In genomic region chr3:187616307-187616939, GRCh38 we compare ENCODE assay signal across 8 cellular contexts. TPM values are rescaled to one million over a fixed set of nuclear protein-coding genes. Genes with fewer than 3 reads are reported as not detected.
A peak's percentile ranks its signal among the peaks of the same experiment; 100 is the strongest.
DNase-seq lines count a peak whose midpoint lies in the region; ATAC-seq and TF ChIP-seq lines count a peak whose summit lies in the region.

No MANE protein-coding gene starts in this region.

- H3K4me1 Mint-ChIP-seq in activated CD8-positive, alpha-beta T cell treated with anti-CD3 and anti-CD28 coated beads, Interleukin-2, amount 10 ng/mL, durations not matched to agents 7 days and 5 days (ENCODE audit: low read depth) = peaks cover 7% of the 10 kb centered on the region
- H3K4me1 Mint-ChIP-seq in nephron progenitor cell = peaks cover 42% of the 10 kb centered on the region

- WGBS in upper lobe of left lung, 2 donors = 52 to 56% methylated on average over 4 of the region's 4 CpGs

- no peaks in the 10 kb centered on the region for H3K36me3 ChIP-seq in upper lobe of left lung

- TF ChIP-seq CTCF in nephron progenitor cell (IDR thresholded peaks at IDR 0.05) = peak; percentile 74
- TF ChIP-seq CTCF in upper lobe of left lung (IDR thresholded peaks at IDR 0.05) = peak; percentile 20 to 64 (median 58)

- DNase-seq in NCI-H748 (lab: John Stamatoyannopoulos, UW; ENCODE audit: unreplicated experiment) = peak; percentile 34
- DNase-seq in NCI-H748 treated with DMSO at 0.1 percent for 48 hours (lab: John Stamatoyannopoulos, UW) = no peak
- DNase-seq in NCI-H69 (lab: John Stamatoyannopoulos, UW) = peak; percentile 49
- peak; percentile 74 for DNase-seq in activated CD8-positive, alpha-beta T cell treated with anti-CD3 and anti-CD28 coated beads, Interleukin-2, amount 10 ng/mL, durations not matched to agents 7 days and 5 days
- peak; percentile 55 to 70 for DNase-seq in erythroblast (lab: John Stamatoyannopoulos, UW)
- peak; percentile 61 for DNase-seq in nephron progenitor cell
- peak in 1 of 2 donors; percentile 47 for DNase-seq in upper lobe of left lung

- no peak overlapping the region for H3K4me3 ChIP-seq in upper lobe of left lung

- no peaks in the 10 kb centered on the region for H3K9me3 ChIP-seq in upper lobe of left lung

- H3K27ac Mint-ChIP-seq in activated CD8-positive, alpha-beta T cell treated with anti-CD3 and anti-CD28 coated beads, Interleukin-2, amount 10 ng/mL, durations not matched to agents 7 days and 5 days = no peak overlapping the region
- no peak overlapping the region for H3K27ac Mint-ChIP-seq in nephron progenitor cell

- H3K36me3 Mint-ChIP-seq in activated CD8-positive, alpha-beta T cell treated with anti-CD3 and anti-CD28 coated beads, Interleukin-2, amount 10 ng/mL, durations not matched to agents 7 days and 5 days (ENCODE audit: low read depth) = no peaks in the 10 kb centered on the region
- no peaks in the 10 kb centered on the region for H3K36me3 Mint-ChIP-seq in nephron progenitor cell (ENCODE audit: low read depth)

- no peak overlapping the region for H3K27ac ChIP-seq in upper lobe of left lung

- ATAC-seq in HG03196 (IDR thresholded peaks at IDR 0.05; ENCODE audit: unreplicated experiment) (peak; percentile 64), upper lobe of left lung (ENCODE audit: low FRiP score in 2 of 2) (peak in 1 of 2 donors; percentile 69)
- peak; percentile 74 for ATAC-seq in activated CD8-positive, alpha-beta T cell treated with anti-CD3 and anti-CD28 coated beads, Interleukin-2, amount 10 ng/mL, durations not matched to agents 7 days and 5 days

- peaks cover 19% of the 10 kb centered on the region for H3K27me3 Mint-ChIP-seq in activated CD8-positive, alpha-beta T cell treated with anti-CD3 and anti-CD28 coated beads, Interleukin-2, amount 10 ng/mL, durations not matched to agents 7 days and 5 days (ENCODE audit: low read depth)
- no peaks in the 10 kb centered on the region for H3K27me3 Mint-ChIP-seq in nephron progenitor cell (ENCODE audit: low read depth, poor library complexity)

- no peak for TF ChIP-seq EP300 in upper lobe of left lung (IDR thresholded peaks at IDR 0.05)

- H3K9me3 Mint-ChIP-seq in activated CD8-positive, alpha-beta T cell treated with anti-CD3 and anti-CD28 coated beads, Interleukin-2, amount 10 ng/mL, durations not matched to agents 7 days and 5 days (ENCODE audit: insufficient read depth) = no peaks in the 10 kb centered on the region
- no peaks in the 10 kb centered on the region for H3K9me3 Mint-ChIP-seq in nephron progenitor cell

- no peak overlapping the region for H3K4me3 Mint-ChIP-seq in activated CD8-positive, alpha-beta T cell treated with anti-CD3 and anti-CD28 coated beads, Interleukin-2, amount 10 ng/mL, durations not matched to agents 7 days and 5 days
- H3K4me3 Mint-ChIP-seq in nephron progenitor cell = no peak overlapping the region

- POLR2A ChIA-PET in activated CD8-positive, alpha-beta T cell treated with anti-CD3 and anti-CD28 coated beads, Interleukin-2, amount 10 ng/mL, durations not matched to agents 7 days and 5 days (lab: Charles Lee) = no interaction called here

- TF ChIP-seq POLR2A in erythroblast (IDR thresholded peaks at IDR 0.05; ENCODE audit: low read length) (no peak), upper lobe of left lung (IDR thresholded peaks at IDR 0.05) (no peak)

- no peaks in the 10 kb centered on the region for H3K4me1 ChIP-seq in upper lobe of left lung

- CTCF ChIA-PET in activated CD8-positive, alpha-beta T cell treated with anti-CD3 and anti-CD28 coated beads, Interleukin-2, amount 10 ng/mL, durations not matched to agents 7 days and 5 days (lab: Charles Lee) = interaction anchor here (0.5 to 5.4 kb wide), 33 partner anchors 9 to 1532 kb away, joined by 3 to 91 read pairs (median 4); partner anchors contain the start of genes RTP4 and SST

- H3K27me3 ChIP-seq in upper lobe of left lung = no peaks in the 10 kb centered on the region

RNA-seq across cellular contexts. Expression of gene SST, which starts 53.8 kb away (rescaled TPM):
- not detected for total RNA-seq in activated CD8-positive, alpha-beta T cell treated with anti-CD3 and anti-CD28 coated beads, Interleukin-2, amount 10 ng/mL, durations not matched to agents 7 days and 5 days
- not detected for total RNA-seq in upper lobe of left lung
